ENCODE assay signal across 1 cellular context in the genomic region with DNA sequence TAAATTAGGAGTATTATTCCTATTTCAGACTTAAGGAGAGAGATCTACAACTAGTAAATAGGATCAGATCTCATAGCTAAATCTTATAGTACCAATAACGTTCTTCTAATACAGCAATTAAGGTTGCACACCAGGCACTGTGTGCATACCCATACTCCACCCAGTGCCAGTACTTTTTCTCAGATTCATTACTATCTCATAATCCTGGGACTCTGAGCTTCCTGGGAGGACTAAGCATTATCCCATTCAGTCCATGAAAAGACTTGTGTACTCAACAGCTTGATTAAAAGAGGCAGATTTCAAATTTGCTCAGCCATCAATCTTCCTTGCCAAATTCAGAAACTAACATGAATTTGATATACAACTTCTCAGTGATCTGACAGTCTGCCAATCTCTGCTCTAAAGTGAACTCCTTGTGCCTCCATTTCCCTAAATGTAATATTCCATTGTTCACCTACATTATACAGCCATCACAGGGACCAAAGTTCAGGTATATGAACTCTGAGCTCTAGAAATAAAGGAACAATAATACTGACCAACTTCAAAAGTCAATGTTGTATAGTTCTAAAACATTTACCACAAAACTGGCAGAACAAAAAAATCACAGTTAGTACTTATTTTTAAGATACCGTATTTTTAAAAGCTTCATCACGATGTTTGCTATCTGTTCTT.
TF ChIP-seq lines count a peak whose summit lies in the region.

No MANE protein-coding gene starts in this region.

TF ChIP-seq in HepG2, 621 proteins besides CTCF, POLR2A, EP300 and RAD21:
- TF ChIP-seq ZNF644 (CRISPR knock-in tag; IDR thresholded peaks at IDR 0.05; ENCODE audit: low read depth) (0 out of 2 replicates have a peak, but pooled peaks have one; percentile 15), ZNF747 (CRISPR knock-in tag; IDR thresholded peaks at IDR 0.05; ENCODE audit: borderline replicate concordance) (no peak), ZNF180 (CRISPR knock-in tag; IDR thresholded peaks at IDR 0.05; ENCODE audit: borderline replicate concordance, low read depth) (no peak), NCOA5 (CRISPR knock-in tag; IDR thresholded peaks at IDR 0.05) (no peak), ZMAT3 (CRISPR knock-in tag; conservative IDR thresholded peaks at IDR 0.05) (no peak), SOX5 (CRISPR knock-in tag; IDR thresholded peaks at IDR 0.05; ENCODE audit: borderline replicate concordance) (peak; percentile 19; the same call in 1 of the 2 replicates), SOX13 (IDR thresholded peaks at IDR 0.05) (no peak), SOX13 (CRISPR knock-in tag; conservative IDR thresholded peaks at IDR 0.05 in 1 of 2, IDR thresholded peaks at IDR 0.05 in 1 of 2) (peak in 1 of 2 experiments; percentile 24; a peak in 1 of 4 replicates), TEAD2 (CRISPR knock-in tag; IDR thresholded peaks at IDR 0.05) (no peak), CBX2 (IDR thresholded peaks at IDR 0.05; ENCODE audit: low read depth, low read length) (no peak), CBX2 (CRISPR knock-in tag; IDR thresholded peaks at IDR 0.05; ENCODE audit: low read depth) (no peak), NPAS2 (CRISPR knock-in tag; IDR thresholded peaks at IDR 0.05; ENCODE audit: borderline replicate concordance) (no peak), ZNF775 (CRISPR knock-in tag; IDR thresholded peaks at IDR 0.05; ENCODE audit: borderline replicate concordance) (no peak), ZNF143 (CRISPR knock-in tag; IDR thresholded peaks at IDR 0.05) (no peak), SETDB1 (CRISPR knock-in tag; IDR thresholded peaks at IDR 0.05; ENCODE audit: borderline replicate concordance) (no peak)
